28 cellular contexts compared by ENCODE assay signal in the genomic region with DNA sequence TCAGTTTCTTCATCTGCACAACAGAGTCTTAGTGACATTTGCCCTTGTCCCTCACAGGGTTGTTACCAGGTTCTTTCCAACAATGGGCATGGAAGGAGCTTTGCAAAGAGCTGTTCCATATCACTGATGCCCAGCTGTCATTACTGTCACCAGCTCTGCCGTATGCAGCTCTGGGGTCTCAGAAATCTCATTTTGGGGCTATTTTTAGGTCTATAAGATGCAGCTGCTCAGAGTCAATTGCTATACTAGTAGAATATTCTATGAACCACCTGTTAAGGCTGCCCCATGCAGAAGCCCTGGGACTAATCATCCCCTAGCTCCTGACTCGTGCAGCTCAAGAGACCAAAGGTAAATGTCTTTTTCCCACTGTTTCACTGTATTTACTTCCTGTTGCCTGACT.
"Had no signal": no experiment of that assay in that cellular context is flagged by ENCODE, and none has a peak within 500 bp of the region (broad histone marks: within the 10 kb centered on the region; RNA-seq: fewer than 3 reads in every experiment).

No MANE protein-coding gene starts in this region.

- H3K27ac Mint-ChIP-seq: activated CD4-positive, alpha-beta memory T cell treated with anti-CD3 and anti-CD28 coated beads for 36 hours; activated CD4-positive, alpha-beta T cell treated with anti-CD3 and anti-CD28 coated beads, Interleukin-2, amount 10 ng/mL, durations not matched to agents 7 days and 5 days; activated naive CD4-positive, alpha-beta T cell treated with anti-CD3 and anti-CD28 coated beads for 36 hours; activated naive CD8-positive, alpha-beta T cell; activated T-helper 17 cell treated with anti-CD3 and anti-CD28 coated beads, Interleukin-2, amount 50 U/mL, for 72 hours; brain; T-helper 17 cell; WTC11 had no signal

- ATAC-seq: activated T-helper 17 cell treated with anti-CD3 and anti-CD28 coated beads, Interleukin-2, amount 50 U/mL, for 72 hours; PC-3; T-helper 17 cell; WTC11 had no signal

- H3K9me3 Mint-ChIP-seq: activated CD4-positive, alpha-beta memory T cell treated with anti-CD3 and anti-CD28 coated beads for 36 hours; activated CD4-positive, alpha-beta T cell treated with anti-CD3 and anti-CD28 coated beads, Interleukin-2, amount 10 ng/mL, durations not matched to agents 7 days and 5 days; activated naive CD4-positive, alpha-beta T cell treated with anti-CD3 and anti-CD28 coated beads for 36 hours; activated T-helper 17 cell treated with anti-CD3 and anti-CD28 coated beads, Interleukin-2, amount 50 U/mL, for 72 hours had no signal

- DNase-seq: activated CD4-positive, alpha-beta memory T cell treated with anti-CD3 and anti-CD28 coated beads for 36 hours; activated CD4-positive, alpha-beta T cell treated with anti-CD3 and anti-CD28 coated beads, Interleukin-2, amount 10 ng/mL, durations not matched to agents 7 days and 5 days; activated CD4-positive, CD25-positive, alpha-beta regulatory T cell treated with anti-CD3 and anti-CD28 coated beads, Interleukin-2, amount 50 U/mL, for 72 hours; activated CD8-positive, alpha-beta memory T cell treated with anti-CD3 and anti-CD28 coated beads for 24 hours; activated gamma-delta T cell; activated naive CD4-positive, alpha-beta T cell treated with anti-CD3 and anti-CD28 coated beads for 36 hours; activated T-cell treated with anti-CD3 and anti-CD28 coated beads for 4 hours; activated T-cell treated with anti-CD3 and anti-CD28 coated beads, Interleukin-2, amount 50 U/mL, for 48 hours; amygdala; KG1; NCI-H1092 treated with DMSO at 0.1 percent for 48 hours; NCI-H1417 treated with DMSO at 0.1 percent for 48 hours; NCI-H187; NCI-H2081; NCI-H2227 treated with DMSO at 0.1 percent for 48 hours; NCI-H446 treated with DMSO at 0.1 percent for 48 hours; NCI-H524 treated with DMSO at 0.1 percent for 48 hours; PC-3; SHP77; T-helper 17 cell; T-helper 9 cell had no signal

- H3K4me1 Mint-ChIP-seq: activated CD4-positive, alpha-beta T cell treated with anti-CD3 and anti-CD28 coated beads, Interleukin-2, amount 10 ng/mL, durations not matched to agents 7 days and 5 days; activated T-helper 17 cell treated with anti-CD3 and anti-CD28 coated beads, Interleukin-2, amount 50 U/mL, for 72 hours; T-helper 17 cell; WTC11 had no signal

- H3K27me3 ChIP-seq: cardiac muscle cell had no signal

- H3K36me3 Mint-ChIP-seq: activated CD4-positive, alpha-beta memory T cell treated with anti-CD3 and anti-CD28 coated beads for 36 hours; activated naive CD8-positive, alpha-beta T cell; brain; WTC11 had no signal

- FAIRE-seq: astrocyte, RCC 7860 had no signal

- H3K27ac ChIP-seq: cardiac muscle cell had no signal

- H3K4me3 Mint-ChIP-seq: activated CD4-positive, alpha-beta memory T cell treated with anti-CD3 and anti-CD28 coated beads for 36 hours; activated CD4-positive, alpha-beta T cell treated with anti-CD3 and anti-CD28 coated beads, Interleukin-2, amount 10 ng/mL, durations not matched to agents 7 days and 5 days; activated naive CD4-positive, alpha-beta T cell treated with anti-CD3 and anti-CD28 coated beads for 36 hours; activated naive CD8-positive, alpha-beta T cell; activated T-helper 17 cell treated with anti-CD3 and anti-CD28 coated beads, Interleukin-2, amount 50 U/mL, for 72 hours; brain; T-helper 17 cell; WTC11 had no signal

- H3K4me3 ChIP-seq: cardiac muscle cell had no signal

- H3K36me3 ChIP-seq: cardiac muscle cell had no signal
